In the genomic region with DNA sequence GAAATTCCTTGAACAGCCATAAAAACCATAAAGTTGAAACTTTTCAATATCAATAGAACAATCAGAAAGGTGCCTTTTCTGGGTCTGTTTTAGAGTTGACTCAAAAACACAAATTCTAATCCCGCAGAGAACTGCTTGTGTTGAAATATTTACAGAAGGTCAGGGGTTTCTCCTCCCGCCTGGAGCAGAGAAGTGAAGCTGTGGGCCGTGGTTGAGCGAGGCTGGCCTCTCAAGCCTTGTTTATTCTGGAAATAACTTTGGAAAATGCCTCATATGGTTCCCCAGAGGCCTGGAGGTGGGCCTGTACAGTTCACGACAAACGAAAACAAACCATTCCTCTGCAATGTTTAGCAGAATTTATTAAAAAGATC, we compare ENCODE assay signal across 1 cellular context.
TF ChIP-seq lines count a peak whose summit lies in the region.

No MANE protein-coding gene starts in this region.

TF ChIP-seq in HepG2, 621 proteins besides CTCF, POLR2A, EP300 and RAD21 (continued from another document and continues in another):
- TF ChIP-seq ZNF784 (CRISPR knock-in tag; IDR thresholded peaks at IDR 0.05; ENCODE audit: borderline replicate concordance) (no peak), CERS6 (CRISPR knock-in tag; IDR thresholded peaks at IDR 0.05) (no peak), ZMYM2 (CRISPR knock-in tag; IDR thresholded peaks at IDR 0.05) (0 out of 2 replicates have a peak, but pooled peaks have one; percentile 51), SP4 (CRISPR knock-in tag; IDR thresholded peaks at IDR 0.05) (no peak), NFKBIZ (CRISPR knock-in tag; IDR thresholded peaks at IDR 0.05) (no peak), ZNF484 (CRISPR knock-in tag; IDR thresholded peaks at IDR 0.05; ENCODE audit: borderline replicate concordance, low read depth) (no peak), POLR2G (IDR thresholded peaks at IDR 0.05; ENCODE audit: low read depth, low read length) (peak; percentile 45; the same call in 1 of the 2 replicates), ZNF18 (CRISPR knock-in tag; IDR thresholded peaks at IDR 0.05; ENCODE audit: insufficient replicate concordance) (no peak), ZNF550 (CRISPR knock-in tag; IDR thresholded peaks at IDR 0.05; ENCODE audit: borderline replicate concordance) (no peak), ZNF724P (CRISPR knock-in tag; IDR thresholded peaks at IDR 0.05; ENCODE audit: borderline replicate concordance) (no peak), ELF3 (CRISPR knock-in tag; IDR thresholded peaks at IDR 0.05) (peak; percentile 36; the same call in 1 of the 2 replicates), FOXP1 (IDR thresholded peaks at IDR 0.05) (no peak), FOXP1 (CRISPR knock-in tag; IDR thresholded peaks at IDR 0.05) (peak; percentile 66), TCF7L2 (IDR thresholded peaks at IDR 0.05; ENCODE audit: low read depth, low read length) (no peak), STAG1 (CRISPR knock-in tag; IDR thresholded peaks at IDR 0.05) (0 out of 2 replicates have a peak, but pooled peaks have one; percentile 15), NCOR1 (IDR thresholded peaks at IDR 0.05; ENCODE audit: borderline replicate concordance, low read length) (no peak), ZNF549 (CRISPR knock-in tag; IDR thresholded peaks at IDR 0.05) (no peak), REPIN1 (CRISPR knock-in tag; IDR thresholded peaks at IDR 0.05; ENCODE audit: borderline replicate concordance, low read depth) (no peak), SATB2 (CRISPR knock-in tag; IDR thresholded peaks at IDR 0.05) (no peak), ZNF768 (CRISPR knock-in tag; IDR thresholded peaks at IDR 0.05) (no peak), ZNF207 (IDR thresholded peaks at IDR 0.05; ENCODE audit: borderline replicate concordance) (no peak), GTF3A (CRISPR knock-in tag; conservative IDR thresholded peaks at IDR 0.05) (no peak), FOXK2 (IDR thresholded peaks at IDR 0.05) (no peak), AKAP8 (CRISPR knock-in tag; IDR thresholded peaks at IDR 0.05) (no peak), NR2F6 (IDR thresholded peaks at IDR 0.05) (peak; percentile 90), NR2F6 (CRISPR knock-in tag; IDR thresholded peaks at IDR 0.05) (peak; percentile 87), ZNF501 (CRISPR knock-in tag; IDR thresholded peaks at IDR 0.05) (no peak), MED1 (CRISPR knock-in tag; IDR thresholded peaks at IDR 0.05) (peak; percentile 93), HIVEP1 (CRISPR knock-in tag; IDR thresholded peaks at IDR 0.05) (no peak), MLX (CRISPR knock-in tag; IDR thresholded peaks at IDR 0.05) (no peak), ZFP41 (CRISPR knock-in tag; IDR thresholded peaks at IDR 0.05; ENCODE audit: borderline replicate concordance) (no peak), TFE3 (CRISPR knock-in tag; IDR thresholded peaks at IDR 0.05) (peak; percentile 53; the same call in 1 of the 2 replicates), AGO1 (IDR thresholded peaks at IDR 0.05; ENCODE audit: low read depth, low read length, poor library complexity, severe bottlenecking) (no peak), ZNF710 (CRISPR knock-in tag; IDR thresholded peaks at IDR 0.05; ENCODE audit: borderline replicate concordance) (no peak), CHD4 (IDR thresholded peaks at IDR 0.05; ENCODE audit: borderline replicate concordance, low read length) (no peak), PAWR (CRISPR knock-in tag; IDR thresholded peaks at IDR 0.05; ENCODE audit: borderline replicate concordance) (no peak), ZBTB39 (CRISPR knock-in tag; IDR thresholded peaks at IDR 0.05) (no peak), GLMP (CRISPR knock-in tag; IDR thresholded peaks at IDR 0.05; ENCODE audit: borderline replicate concordance) (no peak), ZNF441 (CRISPR knock-in tag; IDR thresholded peaks at IDR 0.05; ENCODE audit: borderline replicate concordance) (no peak), TARDBP (CRISPR knock-in tag; IDR thresholded peaks at IDR 0.05) (no peak), ATF7 (IDR thresholded peaks at IDR 0.05) (no peak), ATF7 (CRISPR knock-in tag; IDR thresholded peaks at IDR 0.05) (no peak), MTERF4 (CRISPR knock-in tag; IDR thresholded peaks at IDR 0.05) (no peak), ZNF879 (CRISPR knock-in tag; IDR thresholded peaks at IDR 0.05) (no peak)
- TF ChIP-seq, protein P1, sequence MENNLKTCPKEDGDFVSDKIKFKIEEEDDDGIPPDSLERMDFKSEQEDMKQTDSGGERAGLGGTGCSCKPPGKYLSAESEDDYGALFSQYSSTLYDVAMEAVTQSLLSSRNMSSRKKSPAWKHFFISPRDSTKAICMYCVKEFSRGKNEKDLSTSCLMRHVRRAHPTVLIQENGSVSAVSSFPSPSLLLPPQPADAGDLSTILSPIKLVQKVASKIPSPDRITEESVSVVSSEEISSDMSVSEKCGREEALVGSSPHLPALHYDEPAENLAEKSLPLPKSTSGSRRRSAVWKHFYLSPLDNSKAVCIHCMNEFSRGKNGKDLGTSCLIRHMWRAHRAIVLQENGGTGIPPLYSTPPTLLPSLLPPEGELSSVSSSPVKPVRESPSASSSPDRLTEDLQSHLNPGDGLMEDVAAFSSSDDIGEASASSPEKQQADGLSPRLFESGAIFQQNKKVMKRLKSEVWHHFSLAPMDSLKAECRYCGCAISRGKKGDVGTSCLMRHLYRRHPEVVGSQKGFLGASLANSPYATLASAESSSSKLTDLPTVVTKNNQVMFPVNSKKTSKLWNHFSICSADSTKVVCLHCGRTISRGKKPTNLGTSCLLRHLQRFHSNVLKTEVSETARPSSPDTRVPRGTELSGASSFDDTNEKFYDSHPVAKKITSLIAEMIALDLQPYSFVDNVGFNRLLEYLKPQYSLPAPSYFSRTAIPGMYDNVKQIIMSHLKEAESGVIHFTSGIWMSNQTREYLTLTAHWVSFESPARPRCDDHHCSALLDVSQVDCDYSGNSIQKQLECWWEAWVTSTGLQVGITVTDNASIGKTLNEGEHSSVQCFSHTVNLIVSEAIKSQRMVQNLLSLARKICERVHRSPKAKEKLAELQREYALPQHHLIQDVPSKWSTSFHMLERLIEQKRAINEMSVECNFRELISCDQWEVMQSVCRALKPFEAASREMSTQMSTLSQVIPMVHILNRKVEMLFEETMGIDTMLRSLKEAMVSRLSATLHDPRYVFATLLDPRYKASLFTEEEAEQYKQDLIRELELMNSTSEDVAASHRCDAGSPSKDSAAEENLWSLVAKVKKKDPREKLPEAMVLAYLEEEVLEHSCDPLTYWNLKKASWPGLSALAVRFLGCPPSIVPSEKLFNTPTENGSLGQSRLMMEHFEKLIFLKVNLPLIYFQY (CRISPR knock-in tag; IDR thresholded peaks at IDR 0.05; ENCODE audit: borderline replicate concordance), result peak; percentile 27; the same call in 1 of the 2 replicates
- TF ChIP-seq, protein P2, sequence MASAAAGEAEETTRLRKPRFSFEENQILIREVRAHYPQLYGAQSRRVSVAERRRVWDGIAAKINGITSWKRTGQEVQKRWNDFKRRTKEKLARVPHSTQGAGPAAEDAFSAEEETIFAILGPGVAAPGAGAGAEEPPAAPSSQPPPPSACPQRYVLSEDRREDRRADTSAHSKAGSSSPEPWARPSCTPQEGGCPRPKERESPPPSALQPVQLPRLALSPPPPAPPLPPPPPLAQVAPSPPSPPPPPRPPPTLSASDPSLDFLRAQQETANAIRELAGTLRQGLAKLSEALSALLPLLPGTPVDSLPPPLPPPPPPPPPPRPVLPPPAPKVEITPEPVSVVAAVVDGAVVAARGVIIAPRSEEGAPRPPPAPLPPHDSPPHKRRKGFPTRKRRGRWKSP (CRISPR knock-in tag; IDR thresholded peaks at IDR 0.05), result peak; percentile 60; the same call in 1 of the 2 replicates
- TF ChIP-seq, protein P3, sequence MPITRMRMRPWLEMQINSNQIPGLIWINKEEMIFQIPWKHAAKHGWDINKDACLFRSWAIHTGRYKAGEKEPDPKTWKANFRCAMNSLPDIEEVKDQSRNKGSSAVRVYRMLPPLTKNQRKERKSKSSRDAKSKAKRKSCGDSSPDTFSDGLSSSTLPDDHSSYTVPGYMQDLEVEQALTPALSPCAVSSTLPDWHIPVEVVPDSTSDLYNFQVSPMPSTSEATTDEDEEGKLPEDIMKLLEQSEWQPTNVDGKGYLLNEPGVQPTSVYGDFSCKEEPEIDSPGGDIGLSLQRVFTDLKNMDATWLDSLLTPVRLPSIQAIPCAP (CRISPR knock-in tag; IDR thresholded peaks at IDR 0.05; ENCODE audit: low read depth), result no peak
